In the genomic region with DNA sequence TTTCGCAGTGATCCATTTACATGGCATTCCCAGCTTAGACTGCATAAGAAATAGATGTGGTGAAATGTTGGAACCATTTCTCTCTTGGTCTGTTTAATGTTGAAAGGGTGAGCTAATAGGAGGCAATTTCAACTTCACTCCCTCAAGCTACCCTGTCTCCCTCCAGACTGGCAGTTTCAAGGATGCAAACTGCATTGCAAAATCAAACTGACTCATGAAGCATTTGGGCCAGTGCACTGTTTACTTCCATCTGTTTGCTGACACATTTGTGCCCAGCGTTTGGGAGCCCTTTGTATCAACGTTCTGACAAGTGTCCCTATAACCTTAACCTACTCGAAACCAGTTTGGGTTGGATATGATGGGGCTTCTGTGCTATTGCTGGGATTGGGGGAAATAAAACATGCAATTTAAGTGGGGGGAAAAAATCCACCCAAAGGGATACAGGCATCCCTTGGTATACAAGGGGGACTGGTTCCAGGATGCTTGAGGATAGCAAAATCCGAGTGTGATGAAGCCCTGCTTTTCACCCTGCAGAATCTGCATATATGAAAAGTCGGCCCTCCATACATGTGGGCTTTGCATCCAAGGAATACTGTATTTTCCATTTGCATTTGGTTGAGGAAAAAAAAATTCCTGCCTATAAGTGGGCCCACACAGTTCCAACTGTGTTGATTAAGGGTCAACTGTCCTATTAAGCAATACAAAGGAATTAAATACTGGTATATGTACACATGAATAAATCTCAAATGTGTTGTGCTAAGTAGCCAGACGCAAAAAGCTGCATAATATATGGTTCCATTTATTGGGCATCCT, we compare ENCODE assay signal across 11 cellular contexts. TPM values are rescaled to one million over a fixed set of nuclear protein-coding genes. Genes with fewer than 3 reads are reported as not detected.
DNase-seq lines count a peak whose midpoint lies in the region; ATAC-seq and TF ChIP-seq lines count a peak whose summit lies in the region.
"Had no signal": no experiment of that assay in that cellular context is flagged by ENCODE, and none has a peak within 500 bp of the region (broad histone marks: within the 10 kb centered on the region; RNA-seq: fewer than 3 reads in every experiment).

No MANE protein-coding gene starts in this region.

- H3K36me3 ChIP-seq in PC-3 (ENCODE audit: low read depth, low read length) = no peaks in the 10 kb centered on the region

- H3K27ac ChIP-seq in PC-3 (ENCODE audit: low read length) = no peak overlapping the region

- BruUV-seq in PC-3 (replicated peaks; lab: Mats Ljungman, UMichigan) = no TSS peak

- POLR2A ChIA-PET in PC-3 (lab: Charles Lee; ENCODE audit: unreplicated experiment) = no interaction called here

- peak; percentile 84 for DNase-seq in EL
- peak; percentile 73 for DNase-seq in PC-3
- DNase-seq in fibroblast of pulmonary artery (ENCODE audit: low read depth) = peak; percentile 93
- DNase-seq in sciatic nerve (ENCODE audit: low spot score) = no peak
- DNase-seq in putamen (ENCODE audit: low spot score) = no peak
- no peak for DNase-seq in COR-L47 (lab: John Stamatoyannopoulos, UW)
- DNase-seq in NCI-H2171 treated with DMSO at 0.1 percent for 48 hours (lab: John Stamatoyannopoulos, UW) = no peak
- DNase-seq: activated CD4-positive, alpha-beta T cell treated with anti-CD3 and anti-CD28 coated beads, Interleukin-2, amount 10 ng/mL, durations not matched to agents 7 days and 5 days; NCI-H524; stimulated activated naive CD8-positive, alpha-beta T cell treated with anti-CD3 and anti-CD28 coated beads, Interleukin-15, Interleukin-2, amounts not matched to agents 100 U/mL and 50 U/mL, for 24 hours had no signal

- no peak overlapping the region for H3K9ac ChIP-seq in PC-3 (ENCODE audit: low read length)

- ATAC-seq in PC-3 = peak; percentile 74
- peak; percentile 85 for ATAC-seq in sciatic nerve
- ATAC-seq in HG03108 (IDR thresholded peaks at IDR 0.05; ENCODE audit: unreplicated experiment) = no peak
- ATAC-seq: stimulated activated naive CD8-positive, alpha-beta T cell treated with anti-CD3 and anti-CD28 coated beads, Interleukin-15, Interleukin-2, amounts not matched to agents 100 U/mL and 50 U/mL, for 24 hours had no signal

- peaks cover 100% of the 10 kb centered on the region for H3K79me2 ChIP-seq in PC-3 (ENCODE audit: low read length)

- CTCF ChIA-PET in PC-3 (lab: Charles Lee) = no interaction called here

- H3K27me3 ChIP-seq in PC-3 (ENCODE audit: low read length) = no peaks in the 10 kb centered on the region

- no peak overlapping the region for H2AFZ ChIP-seq in PC-3 (ENCODE audit: low read length)

- peak overlapping the region; percentile 29 for H3K4me2 ChIP-seq in PC-3 (ENCODE audit: low read length)

- peaks cover 98% of the 10 kb centered on the region for H4K20me1 ChIP-seq in PC-3 (ENCODE audit: low read length)

- no peaks in the 10 kb centered on the region for H3F3A ChIP-seq in PC-3 (ENCODE audit: low read length, unreplicated experiment)

- no peaks in the 10 kb centered on the region for H3K9me3 ChIP-seq in PC-3 (ENCODE audit: low read length)

- no peak for TF ChIP-seq CTCF in PC-3 (conservative IDR thresholded peaks at IDR 0.05; ENCODE audit: low read depth, low read length)
- TF ChIP-seq CTCF in fibroblast of pulmonary artery (IDR thresholded peaks at IDR 0.05; ENCODE audit: low read length, missing control alignments) = no peak

- H3K4me1 ChIP-seq in PC-3 (ENCODE audit: insufficient read depth, low read length) = peaks cover 37% of the 10 kb centered on the region

- H3K9me2 ChIP-seq in PC-3 (replicated peaks; ENCODE audit: low read length) = no peaks in the 10 kb centered on the region

- H3K4me3 ChIP-seq in PC-3 (ENCODE audit: low read length) (no peak overlapping the region), fibroblast of pulmonary artery (replicated peaks; ENCODE audit: low read depth, low read length) (no peak overlapping the region)

- intact Hi-C loops in PC-3 (cut with micrococcal nuclease) = no loop called here
- intact Hi-C loops in sciatic nerve (cut with DNase I) = no loop called here

RNA-seq across cellular contexts. Expression of a gene that starts 15.6 kb away (rescaled TPM):
- 87.0 and 99.3 TPM in 2 replicates for total RNA-seq in PC-3 (2014; rRNA removed)
- 113 TPM for total RNA-seq in sciatic nerve

Comparison
In these comparisons a context has a peak if more than half of its experiments do, and no peak if none do; other contexts are left out.
1. DNase-seq: peak in EL (single experiment), PC-3 (single experiment) and fibroblast of pulmonary artery (single experiment); none in sciatic nerve (single experiment), putamen (single experiment), COR-L47 (single experiment) and NCI-H2171 treated with DMSO at 0.1 percent for 48 hours (single experiment).